19 cellular contexts compared by ENCODE assay signal in genomic region chr20:23309781-23310180, GRCh38. TPM values are rescaled to one million over a fixed set of nuclear protein-coding genes. Genes with fewer than 3 reads are reported as not detected.
DNase-seq lines count a peak whose midpoint lies in the region; ATAC-seq and TF ChIP-seq lines count a peak whose summit lies in the region.
"Had no signal": no experiment of that assay in that cellular context is flagged by ENCODE, and none has a peak within 500 bp of the region (broad histone marks: within the 10 kb centered on the region; RNA-seq: fewer than 3 reads in every experiment).

No MANE protein-coding gene starts in this region.

- H4K20me1 ChIP-seq in osteoblast (ENCODE audit: insufficient read depth, low read length) = no peaks in the 10 kb centered on the region
- H4K20me1 ChIP-seq: BLaER1 treated with 17β-estradiol and CSF1 and Interleukin-3, amounts not matched to agents 10 nM and 100 nM had no signal

- no peak for TF ChIP-seq POLR2A in Peyer's patch (IDR thresholded peaks at IDR 0.05)

- H3K4me3 ChIP-seq in Peyer's patch (no peak overlapping the region), osteoblast (ENCODE audit: insufficient read depth, low read length) (no peak overlapping the region)
- H3K4me3 ChIP-seq: BLaER1 treated with 17β-estradiol and CSF1 and Interleukin-3, amounts not matched to agents 10 nM and 100 nM; GM12878; GM23248 had no signal

- H3K27ac ChIP-seq in Peyer's patch (no peak overlapping the region), osteoblast (ENCODE audit: low read depth, low read length) (no peak overlapping the region)
- H3K27ac ChIP-seq: 22Rv1; BLaER1 treated with 17β-estradiol and CSF1 and Interleukin-3, amounts not matched to agents 10 nM and 100 nM; GM23248 had no signal

- ATAC-seq in esophagus mucosa = no peak
- ATAC-seq: GM12878 had no signal

- H3K27me3 ChIP-seq in Peyer's patch (no peaks in the 10 kb centered on the region), osteoblast (ENCODE audit: insufficient read depth, low read length) (peaks cover 28% of the 10 kb centered on the region)
- H3K27me3 ChIP-seq: BE2C; BLaER1 treated with 17β-estradiol and CSF1 and Interleukin-3, amounts not matched to agents 10 nM and 100 nM had no signal

- H3K36me3 ChIP-seq in Peyer's patch = no peaks in the 10 kb centered on the region
- H3K36me3 ChIP-seq in osteoblast (ENCODE audit: insufficient read depth, low read length) = no peaks in the 10 kb centered on the region
- H3K36me3 ChIP-seq: BE2C; BLaER1 treated with 17β-estradiol and CSF1 and Interleukin-3, amounts not matched to agents 10 nM and 100 nM had no signal

- H3K4me1 ChIP-seq in Peyer's patch (no peaks in the 10 kb centered on the region), osteoblast (ENCODE audit: insufficient read depth, low read length) (no peaks in the 10 kb centered on the region)
- H3K4me1 ChIP-seq: BE2C had no signal

- H3K79me2 ChIP-seq in osteoblast (ENCODE audit: insufficient read depth, low read length) = no peaks in the 10 kb centered on the region

- peak; percentile 19 to 27 for DNase-seq in SHP77 (lab: John Stamatoyannopoulos, UW)
- DNase-seq in SHP77 treated with DMSO at 0.1 percent for 48 hours (lab: John Stamatoyannopoulos, UW) = no peak
- DNase-seq in Peyer's patch = peak in 2 of 3 donors; percentile 27 to 32
- DNase-seq in osteoblast (ENCODE audit: insufficient read length, low spot score, missing footprints) = peak; percentile 38
- no peak for DNase-seq in NCI-H1417 (lab: John Stamatoyannopoulos, UW)
- DNase-seq: BE2C; CD4-positive, alpha-beta T cell; CD8-positive, alpha-beta memory T cell; DMS 273 treated with DMSO at 0.1 percent for 48 hours; DMS79; EL; GDM1; GM23248; H7; HCEC 1CT had no signal

- H2AFZ ChIP-seq in osteoblast (ENCODE audit: low read length) = no peak overlapping the region
- H2AFZ ChIP-seq: GM23248 had no signal

- TF ChIP-seq CTCF in Peyer's patch (IDR thresholded peaks at IDR 0.05) (no peak), osteoblast (IDR thresholded peaks at IDR 0.05; ENCODE audit: extremely low read depth, low read depth, low read length) (no peak)

- no peak overlapping the region for H3K4me2 ChIP-seq in osteoblast (ENCODE audit: insufficient read depth, low read length)
- H3K4me2 ChIP-seq: BLaER1 treated with 17β-estradiol and CSF1 and Interleukin-3, amounts not matched to agents 10 nM and 100 nM had no signal

- H3K9me3 ChIP-seq in Peyer's patch (no peaks in the 10 kb centered on the region), osteoblast (ENCODE audit: low read depth, low read length) (no peaks in the 10 kb centered on the region)
- H3K9me3 ChIP-seq: BE2C had no signal

RNA-seq across cellular contexts. Expression of gene NXT1, which starts 40.8 kb away (rescaled TPM):
- total RNA-seq in Peyer's patch (10 to 100 TPM in 1 of 4 donors, 1 to 10 TPM in 3; 5.4 to 23.1 (median 7.9) TPM), osteoblast (12.7 and 18.5 TPM in 2 replicates), esophagus mucosa (21.4 TPM)

RNA-seq across cellular contexts. Expression of gene GZF1, which starts 52.2 kb away (rescaled TPM):
- total RNA-seq in Peyer's patch (10 to 100 TPM in 1 of 4 donors, 1 to 10 TPM in 3; 5.8 to 14.5 (median 7.9) TPM), osteoblast (13.0 and 14.5 TPM in 2 replicates), esophagus mucosa (3.6 TPM)

Comparison
In these comparisons a context has a peak if more than half of its experiments do, and no peak if none do; other contexts are left out.
1. DNase-seq: peak in SHP77 (2 of 2), Peyer's patch (2 of 3) and osteoblast (single experiment); none in SHP77 treated with DMSO at 0.1 percent for 48 hours (single experiment) and NCI-H1417 (0 of 3).